In genomic region chr4:90958256-90958895, GRCh38 we compare ENCODE assay signal across 17 cellular contexts.
A peak's percentile ranks its signal among the peaks of the same experiment; 100 is the strongest.
DNase-seq lines count a peak whose midpoint lies in the region; ATAC-seq and TF ChIP-seq lines count a peak whose summit lies in the region.
"Had no signal": no experiment of that assay in that cellular context is flagged by ENCODE, and none has a peak within 500 bp of the region (broad histone marks: within the 10 kb centered on the region; RNA-seq: fewer than 3 reads in every experiment).

No MANE protein-coding gene starts in this region.

- H3K4me3 ChIP-seq in MG63: no peak overlapping the region
- H3K4me3 ChIP-seq in brain microvascular endothelial cell (ENCODE audit: low read depth, low read length): no peak overlapping the region
- H3K4me3 ChIP-seq: BLaER1 treated with 17β-estradiol and CSF1 and Interleukin-3, amounts not matched to agents 10 nM and 100 nM; GM23248; heart left ventricle; tibial artery had no signal

- ATAC-seq in GM18519 (IDR thresholded peaks at IDR 0.05; ENCODE audit: low FRiP score, unreplicated experiment): no peak
- no peak for ATAC-seq in left lobe of liver
- no peak for ATAC-seq in HG02678 (IDR thresholded peaks at IDR 0.05; ENCODE audit: unreplicated experiment)
- ATAC-seq: heart left ventricle had no signal

- no peaks in the 10 kb centered on the region for H3K9me3 ChIP-seq in MG63
- H3K9me3 ChIP-seq: BLaER1 treated with 17β-estradiol and CSF1 and Interleukin-3, amounts not matched to agents 10 nM and 100 nM; heart left ventricle; tibial artery had no signal

- DNase-seq in Caki2 (ENCODE audit: low read depth) (peak; percentile 73), MG63 (peak; percentile 36), brain microvascular endothelial cell (peak; percentile 25), kidney tubule cell (ENCODE audit: low spot score) (peak; percentile 85), left lobe of liver (ENCODE audit: low spot score) (no peak), SIG-M5 (lab: John Stamatoyannopoulos, UW) (no peak)
- DNase-seq: activated CD4-positive, alpha-beta T cell treated with anti-CD3 and anti-CD28 coated beads, Interleukin-2, amount 50 U/mL, for 4 hours; activated naive CD4-positive, alpha-beta T cell treated with anti-CD3 and anti-CD28 coated beads, Interleukin-2, amount 10 ng/mL, durations not matched to agents 7 days and 5 days; dermis blood vessel endothelial cell; GM23248; heart left ventricle; NCI-H345; tibial artery had no signal

- H3K36me3 ChIP-seq in MG63: no peaks in the 10 kb centered on the region
- no peaks in the 10 kb centered on the region for H3K36me3 ChIP-seq in brain microvascular endothelial cell (replicated peaks)
- H3K36me3 ChIP-seq: BLaER1 treated with 17β-estradiol and CSF1 and Interleukin-3, amounts not matched to agents 10 nM and 100 nM; heart left ventricle; tibial artery had no signal

- in situ Hi-C loops in Caki2 (cut with HindIII; ENCODE audit: low pct_unique_long_range_greater_than_20kb, low sequenced_read_pairs) (no loop called here), brain microvascular endothelial cell (cut with HindIII; ENCODE audit: low pct_ligation_motif_present, low sequenced_read_pairs) (no loop called here)

- no peak for TF ChIP-seq CTCF in brain microvascular endothelial cell (IDR thresholded peaks at IDR 0.05; ENCODE audit: low read depth, low read length, missing control alignments)

- H3K27me3 ChIP-seq in MG63: no peaks in the 10 kb centered on the region
- no peaks in the 10 kb centered on the region for H3K27me3 ChIP-seq in brain microvascular endothelial cell (replicated peaks)
- H3K27me3 ChIP-seq: BLaER1 treated with 17β-estradiol and CSF1 and Interleukin-3, amounts not matched to agents 10 nM and 100 nM; heart left ventricle; tibial artery had no signal

- H3K27ac ChIP-seq in brain microvascular endothelial cell: no peak overlapping the region
- H3K27ac ChIP-seq: BLaER1 treated with 17β-estradiol and CSF1 and Interleukin-3, amounts not matched to agents 10 nM and 100 nM; GM23248; heart left ventricle; KMS-11; tibial artery had no signal

Comparison
In these comparisons a context has a peak if more than half of its experiments do, and no peak if none do; other contexts are left out.
1. DNase-seq: peak in Caki2 (single experiment), MG63 (single experiment), brain microvascular endothelial cell (single experiment) and kidney tubule cell (single experiment); none in left lobe of liver (single experiment) and SIG-M5 (single experiment).